Comparison of ENCODE assay signal across 9 cellular contexts in the genomic region with DNA sequence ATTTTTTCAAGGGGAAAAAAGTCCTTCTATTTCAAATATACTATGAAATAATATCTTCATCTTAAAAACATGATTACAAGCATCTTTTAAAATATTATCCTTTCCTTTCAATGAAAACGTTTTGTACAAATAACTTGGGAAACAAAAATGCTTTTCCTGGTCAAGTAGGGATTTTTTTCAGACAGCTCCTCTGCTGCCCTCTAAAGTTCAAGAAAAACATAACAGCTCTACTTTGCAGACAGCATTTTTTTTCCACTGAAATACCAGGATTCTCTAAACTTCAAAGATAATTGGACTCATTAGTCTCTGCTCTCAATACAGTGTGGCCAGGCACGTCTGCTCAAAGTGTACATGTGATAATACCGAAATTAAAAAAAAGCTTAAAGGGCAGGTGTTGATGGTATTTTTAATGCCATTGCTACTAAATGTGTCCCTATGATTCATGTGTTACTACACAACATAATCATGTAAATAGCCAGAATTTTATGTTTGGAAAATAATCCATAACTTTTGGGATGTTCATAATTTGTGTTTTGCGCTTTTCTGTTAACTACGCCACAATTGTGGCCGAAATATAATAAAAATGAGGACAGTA.
A peak's percentile ranks its signal among the peaks of the same experiment; 100 is the strongest.
DNase-seq lines count a peak whose midpoint lies in the region; ATAC-seq and TF ChIP-seq lines count a peak whose summit lies in the region.
"Had no signal": no experiment of that assay in that cellular context is flagged by ENCODE, and none has a peak within 500 bp of the region (broad histone marks: within the 10 kb centered on the region; RNA-seq: fewer than 3 reads in every experiment).

No MANE protein-coding gene starts in this region.

- H3K4me1 ChIP-seq in endodermal cell (ENCODE audit: control insufficient read depth, insufficient read depth, low read length) (no peaks in the 10 kb centered on the region), prostate gland (replicated peaks) (no peaks in the 10 kb centered on the region)

- TF ChIP-seq POLR2A in prostate gland (IDR thresholded peaks at IDR 0.05) = no peak

- H3K27me3 ChIP-seq in endodermal cell (ENCODE audit: control insufficient read depth, insufficient read depth, low read length, poor library complexity, severe bottlenecking) (no peaks in the 10 kb centered on the region), prostate gland (replicated peaks; ENCODE audit: insufficient read depth) (no peaks in the 10 kb centered on the region)

- WGBS in endodermal cell (ENCODE audit: insufficient coverage in 1 of 2, insufficient read length in 1 of 2), 2 experiments = 42 to 63% methylated on average over 4 to 6 of the region's 6 CpGs
- WGBS in prostate gland = 45% methylated on average over 6 of the region's 6 CpGs

- ATAC-seq in GM18511 (IDR thresholded peaks at IDR 0.05; ENCODE audit: unreplicated experiment) (no peak), HG02571 (IDR thresholded peaks at IDR 0.05; ENCODE audit: unreplicated experiment) (no peak), GM19351 (IDR thresholded peaks at IDR 0.05; ENCODE audit: unreplicated experiment) (no peak)

- no peaks in the 10 kb centered on the region for H3K27me3 Mint-ChIP-seq in endodermal cell (ENCODE audit: insufficient read depth)
- H3K27me3 Mint-ChIP-seq in activated CD4-positive, alpha-beta memory T cell treated with anti-CD3 and anti-CD28 coated beads for 36 hours = no peaks in the 10 kb centered on the region
- H3K27me3 Mint-ChIP-seq: IgD-negative memory B cell had no signal

- TF ChIP-seq CTCF in GM12875 (IDR thresholded peaks at IDR 0.05; ENCODE audit: borderline replicate concordance, insufficient read depth, low read depth, low read length) (peak; percentile 19; the same call in 1 of the 2 replicates), endodermal cell (conservative IDR thresholded peaks at IDR 0.05) (peak; percentile 81), prostate gland (IDR thresholded peaks at IDR 0.05) (peak in 3 of 4 experiments; percentile 40 to 47 (median 45))

- H3K9me3 ChIP-seq in endodermal cell (ENCODE audit: control insufficient read depth, low read length) (no peaks in the 10 kb centered on the region), prostate gland (no peaks in the 10 kb centered on the region)

- no peaks in the 10 kb centered on the region for H3K36me3 Mint-ChIP-seq in endodermal cell (ENCODE audit: low read depth)
- H3K36me3 Mint-ChIP-seq in activated CD4-positive, alpha-beta memory T cell treated with anti-CD3 and anti-CD28 coated beads for 36 hours = no peaks in the 10 kb centered on the region
- H3K36me3 Mint-ChIP-seq: IgD-negative memory B cell had no signal

- H3K4me3 Mint-ChIP-seq in endodermal cell = no peak overlapping the region
- no peak overlapping the region for H3K4me3 Mint-ChIP-seq in activated CD4-positive, alpha-beta memory T cell treated with anti-CD3 and anti-CD28 coated beads for 36 hours
- H3K4me3 Mint-ChIP-seq: IgD-negative memory B cell had no signal

- H3K27ac ChIP-seq in endodermal cell (ENCODE audit: low read depth, low read length) = no peak overlapping the region
- H3K27ac ChIP-seq in prostate gland = no peak overlapping the region

- no peak overlapping the region for H3K27ac Mint-ChIP-seq in endodermal cell
- H3K27ac Mint-ChIP-seq in activated CD4-positive, alpha-beta memory T cell treated with anti-CD3 and anti-CD28 coated beads for 36 hours = no peak overlapping the region
- H3K27ac Mint-ChIP-seq: IgD-negative memory B cell had no signal

- H3K9ac ChIP-seq in endodermal cell (ENCODE audit: extremely low read depth, low read length, poor library complexity, severe bottlenecking) = no peak overlapping the region

- CTCF ChIA-PET in activated CD4-positive, alpha-beta memory T cell treated with anti-CD3 and anti-CD28 coated beads for 36 hours (lab: Charles Lee) = interaction anchor here (0.6 to 2.1 kb wide), 3 partner anchors 33 to 696 kb away, joined by 3 to 17 read pairs (median 5); no protein-coding TSS in a partner anchor

- H3K4me3 ChIP-seq in GM12875 (ENCODE audit: low read depth, low read length) (no peak overlapping the region), endodermal cell (ENCODE audit: low read length) (no peak overlapping the region), prostate gland (no peak overlapping the region)

- peak; percentile 26 for DNase-seq in NCI-H1694 treated with DMSO at 0.1 percent for 48 hours (lab: John Stamatoyannopoulos, UW)
- DNase-seq in endodermal cell = no peak
- no peak for DNase-seq in prostate gland (ENCODE audit: low spot score)
- DNase-seq in activated CD4-positive, alpha-beta memory T cell treated with anti-CD3 and anti-CD28 coated beads for 36 hours = no peak

- H3K36me3 ChIP-seq in endodermal cell (ENCODE audit: control insufficient read depth, insufficient read depth, low read length) = no peaks in the 10 kb centered on the region
- H3K36me3 ChIP-seq in prostate gland = no peaks in the 10 kb centered on the region

- no peaks in the 10 kb centered on the region for H3K4me1 Mint-ChIP-seq in endodermal cell
- H3K4me1 Mint-ChIP-seq in activated CD4-positive, alpha-beta memory T cell treated with anti-CD3 and anti-CD28 coated beads for 36 hours (ENCODE audit: low read depth) = no peaks in the 10 kb centered on the region
- H3K4me1 Mint-ChIP-seq: IgD-negative memory B cell had no signal

- H3K9me3 Mint-ChIP-seq in endodermal cell = no peaks in the 10 kb centered on the region
- H3K9me3 Mint-ChIP-seq in activated CD4-positive, alpha-beta memory T cell treated with anti-CD3 and anti-CD28 coated beads for 36 hours = peaks cover 15% of the 10 kb centered on the region

- POLR2A ChIA-PET in activated CD4-positive, alpha-beta memory T cell treated with anti-CD3 and anti-CD28 coated beads for 36 hours (lab: Charles Lee) = no interaction called here

- intact Hi-C loops in prostate gland (cut with DNase I) = loop anchor here (5.0 kb wide), 1 partner anchor 697 kb away; no protein-coding TSS in a partner anchor
- intact Hi-C loops in activated CD4-positive, alpha-beta memory T cell treated with anti-CD3 and anti-CD28 coated beads for 36 hours (cut with micrococcal nuclease) = loop anchor here (5.0 kb wide), 1 partner anchor 697 kb away; no protein-coding TSS in a partner anchor

Comparison
In these comparisons a context has a peak if more than half of its experiments do, and no peak if none do; other contexts are left out.
1. CTCF ChIP-seq: peak in every context shown above with its lines; median percentile 81 in endodermal cell; 45 in prostate gland; 19 in GM12875.